20 cellular contexts compared by ENCODE assay signal in genomic region chr1:38738207-38738606, GRCh38.
"Had no signal": no experiment of that assay in that cellular context is flagged by ENCODE, and none has a peak within 500 bp of the region (broad histone marks: within the 10 kb centered on the region; RNA-seq: fewer than 3 reads in every experiment).

No MANE protein-coding gene starts in this region.

- H3K4me3 ChIP-seq: coronary artery, dorsolateral prefrontal cortex had no signal

- H3K36me3 ChIP-seq: brain microvascular endothelial cell had no signal

- DNase-seq: activated CD4-positive, alpha-beta T cell treated with anti-CD3 and anti-CD28 coated beads for 1 hour; activated CD4-positive, alpha-beta T cell treated with anti-CD3 and anti-CD28 coated beads for 4 hours; activated CD4-positive, alpha-beta T cell treated with anti-CD3 and anti-CD28 coated beads, Interleukin-2, amount 10 ng/mL, durations not matched to agents 7 days and 5 days; activated CD4-positive, alpha-beta T cell treated with anti-CD3 and anti-CD28 coated beads, Interleukin-2, amount 50 U/mL, for 48 hours; activated CD8-positive, alpha-beta memory T cell treated with anti-CD3 and anti-CD28 coated beads for 24 hours; activated CD8-positive, alpha-beta T cell treated with anti-CD3 and anti-CD28 coated beads for 36 hours; activated effector memory CD4-positive, alpha-beta T cell treated with Interleukin-2 at 50 U/mL for 16 hours; activated gamma-delta T cell treated with Interleukin-2 at 50 U/mL for 16 hours; activated naive CD4-positive, alpha-beta T cell treated with anti-CD3 and anti-CD28 coated beads, Interleukin-2, amount 50 U/mL, for 16 hours; activated naive CD4-positive, alpha-beta T cell treated with Interleukin-2 at 50 U/mL for 16 hours; activated T-cell treated with anti-CD3 and anti-CD28 coated beads, Interleukin-2, amount 50 U/mL, for 4 hours; amniotic stem cell; anterior cingulate cortex; brain microvascular endothelial cell; dorsolateral prefrontal cortex; effector memory CD4-positive, alpha-beta T cell; endodermal cell; foreskin fibroblast; T-helper 2 cell had no signal

- H3K27me3 ChIP-seq: brain microvascular endothelial cell, dorsolateral prefrontal cortex had no signal

- H3K27ac ChIP-seq: brain microvascular endothelial cell, coronary artery, dorsolateral prefrontal cortex had no signal
